In the genomic region with DNA sequence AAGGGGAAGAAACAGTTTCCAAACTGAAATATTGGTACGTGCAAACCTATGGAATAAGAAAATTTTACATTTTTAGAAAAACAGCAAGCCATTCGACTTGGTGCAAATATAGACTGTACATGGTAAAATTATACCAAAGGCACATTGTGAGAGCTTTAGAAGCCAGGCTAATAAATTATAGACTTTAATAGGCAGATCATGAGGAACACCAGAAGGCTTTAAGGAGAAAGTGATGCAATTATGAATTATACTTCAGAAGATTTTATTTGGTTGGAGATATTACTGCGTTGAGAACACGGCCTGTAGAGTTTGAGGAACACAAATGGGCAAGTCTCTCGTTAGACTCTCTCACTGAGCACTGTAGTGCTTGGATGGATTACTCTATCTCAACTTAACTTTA, we compare ENCODE assay signal across 27 cellular contexts.
"Had no signal": no experiment of that assay in that cellular context is flagged by ENCODE, and none has a peak within 500 bp of the region (broad histone marks: within the 10 kb centered on the region; RNA-seq: fewer than 3 reads in every experiment).

No MANE protein-coding gene starts in this region.

- ATAC-seq: left colon; lower lobe of right lung; mucosa of descending colon; naive thymus-derived CD4-positive, alpha-beta T cell; natural killer cell treated with Interleukin-12 subunit alpha and Interleukin-12 subunit beta and Interleukin-15 and Interleukin-18, amount 100 ng/mL, for 72 hours; psoas muscle; right lobe of liver; stimulated activated naive CD8-positive, alpha-beta T cell treated with anti-CD3 and anti-CD28 coated beads, Interleukin-15, amount 100 ng/mL, for 72 hours had no signal

- H3K27me3 ChIP-seq: left lung, right atrium auricular region, right lobe of liver, testis, thyroid gland, transverse colon, upper lobe of left lung had no signal

- H3K4me3 ChIP-seq: left lung, lower lobe of right lung, mucosa of descending colon, psoas muscle, right atrium auricular region, right lobe of liver, skin epidermis, testis, thyroid gland, transverse colon, upper lobe of left lung had no signal

- H2AFZ ChIP-seq: parathyroid adenoma had no signal

- H3K27ac ChIP-seq: left lung, lower lobe of right lung, parathyroid adenoma, psoas muscle, right atrium auricular region, right lobe of liver, skin epidermis, testis, thyroid gland, upper lobe of left lung had no signal

- H3K9ac ChIP-seq: parathyroid adenoma had no signal

- H3K4me1 ChIP-seq: left lung, lower lobe of right lung, parathyroid adenoma, psoas muscle, right atrium auricular region, right lobe of liver, testis, thyroid gland, upper lobe of left lung had no signal

- H3K36me3 ChIP-seq: left lung, lower lobe of right lung, right atrium auricular region, right lobe of liver, thyroid gland, transverse colon, upper lobe of left lung had no signal

- DNase-seq: head of caudate nucleus; hypothalamus; immature natural killer cell; kidney; left colon; left lung; lower lobe of right lung; mammary epithelial cell; midbrain; mucosa of descending colon; naive thymus-derived CD4-positive, alpha-beta T cell; psoas muscle; right lobe of liver; stimulated activated CD4-positive, alpha-beta T cell treated with anti-CD3 and anti-CD28 coated beads, Interleukin-12 subunit alpha, Interleukin-12 subunit beta, amount 100 ng/mL, for 4 hours; stimulated activated CD4-positive, alpha-beta T cell treated with anti-CD3 and anti-CD28 coated beads, Interleukin-15, amount 100 ng/mL, for 24 hours; stimulated activated CD4-positive, alpha-beta T cell treated with anti-CD3 and anti-CD28 coated beads, Interleukin-2, amount 100 ng/mL, for 24 hours; stimulated activated CD4-positive, alpha-beta T cell treated with anti-CD3 and anti-CD28 coated beads, Interleukin-4, amount 100 ng/mL, for 1 hour; stimulated activated naive CD4-positive, alpha-beta T cell treated with Interleukin-2 at 50 U/mL for 16 hours; stimulated activated naive CD8-positive, alpha-beta T cell treated with anti-CD3 and anti-CD28 coated beads, Interleukin-15, amount 100 ng/mL, for 72 hours; testis; thyroid gland; transverse colon; upper lobe of left lung had no signal

- H3K9me3 ChIP-seq: lower lobe of right lung, mucosa of descending colon, psoas muscle, right atrium auricular region, right lobe of liver, testis, thyroid gland, transverse colon, upper lobe of left lung had no signal

- H3K79me2 ChIP-seq: parathyroid adenoma had no signal
